ENCODE assay signal across 1 cellular context in the genomic region with DNA sequence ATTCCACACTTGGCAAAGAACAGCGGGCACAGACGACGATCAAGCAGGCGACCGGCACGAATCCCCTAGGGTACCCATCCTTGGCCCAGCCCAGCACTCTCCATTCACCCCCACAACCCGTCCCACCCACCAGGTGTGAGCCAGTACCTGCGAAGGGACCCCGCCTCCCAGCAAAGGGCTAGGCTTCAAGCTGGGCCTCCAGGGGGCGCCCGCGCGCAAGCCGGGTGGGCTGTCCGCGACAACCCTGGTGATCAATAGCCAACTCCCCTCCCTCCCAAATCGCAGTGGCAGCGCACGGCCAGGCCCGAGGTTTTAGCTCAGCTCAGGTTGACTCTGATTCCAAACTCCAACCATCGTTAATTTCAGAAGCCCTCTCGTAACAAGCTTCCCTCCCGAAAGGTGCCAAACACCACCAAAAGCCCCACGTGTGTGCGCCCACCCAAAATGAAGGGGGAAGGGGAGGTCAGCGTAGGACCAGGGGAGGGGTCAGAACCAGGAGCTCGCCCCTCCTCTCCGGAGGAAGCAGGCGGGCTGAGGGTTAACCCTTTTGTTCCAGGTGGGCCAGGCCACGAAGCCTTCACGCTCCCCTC.
TF ChIP-seq lines count a peak whose summit lies in the region.

No MANE protein-coding gene starts in this region.

TF ChIP-seq in SK-N-SH, 30 proteins besides CTCF, POLR2A, EP300 and RAD21 (continued from another document):
- TF ChIP-seq, protein P1, sequence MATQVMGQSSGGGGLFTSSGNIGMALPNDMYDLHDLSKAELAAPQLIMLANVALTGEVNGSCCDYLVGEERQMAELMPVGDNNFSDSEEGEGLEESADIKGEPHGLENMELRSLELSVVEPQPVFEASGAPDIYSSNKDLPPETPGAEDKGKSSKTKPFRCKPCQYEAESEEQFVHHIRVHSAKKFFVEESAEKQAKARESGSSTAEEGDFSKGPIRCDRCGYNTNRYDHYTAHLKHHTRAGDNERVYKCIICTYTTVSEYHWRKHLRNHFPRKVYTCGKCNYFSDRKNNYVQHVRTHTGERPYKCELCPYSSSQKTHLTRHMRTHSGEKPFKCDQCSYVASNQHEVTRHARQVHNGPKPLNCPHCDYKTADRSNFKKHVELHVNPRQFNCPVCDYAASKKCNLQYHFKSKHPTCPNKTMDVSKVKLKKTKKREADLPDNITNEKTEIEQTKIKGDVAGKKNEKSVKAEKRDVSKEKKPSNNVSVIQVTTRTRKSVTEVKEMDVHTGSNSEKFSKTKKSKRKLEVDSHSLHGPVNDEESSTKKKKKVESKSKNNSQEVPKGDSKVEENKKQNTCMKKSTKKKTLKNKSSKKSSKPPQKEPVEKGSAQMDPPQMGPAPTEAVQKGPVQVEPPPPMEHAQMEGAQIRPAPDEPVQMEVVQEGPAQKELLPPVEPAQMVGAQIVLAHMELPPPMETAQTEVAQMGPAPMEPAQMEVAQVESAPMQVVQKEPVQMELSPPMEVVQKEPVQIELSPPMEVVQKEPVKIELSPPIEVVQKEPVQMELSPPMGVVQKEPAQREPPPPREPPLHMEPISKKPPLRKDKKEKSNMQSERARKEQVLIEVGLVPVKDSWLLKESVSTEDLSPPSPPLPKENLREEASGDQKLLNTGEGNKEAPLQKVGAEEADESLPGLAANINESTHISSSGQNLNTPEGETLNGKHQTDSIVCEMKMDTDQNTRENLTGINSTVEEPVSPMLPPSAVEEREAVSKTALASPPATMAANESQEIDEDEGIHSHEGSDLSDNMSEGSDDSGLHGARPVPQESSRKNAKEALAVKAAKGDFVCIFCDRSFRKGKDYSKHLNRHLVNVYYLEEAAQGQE (IDR thresholded peaks at IDR 0.05; ENCODE audit: low read depth, low read length) = no peak
